ENCODE assay signal across 11 cellular contexts in the genomic region with DNA sequence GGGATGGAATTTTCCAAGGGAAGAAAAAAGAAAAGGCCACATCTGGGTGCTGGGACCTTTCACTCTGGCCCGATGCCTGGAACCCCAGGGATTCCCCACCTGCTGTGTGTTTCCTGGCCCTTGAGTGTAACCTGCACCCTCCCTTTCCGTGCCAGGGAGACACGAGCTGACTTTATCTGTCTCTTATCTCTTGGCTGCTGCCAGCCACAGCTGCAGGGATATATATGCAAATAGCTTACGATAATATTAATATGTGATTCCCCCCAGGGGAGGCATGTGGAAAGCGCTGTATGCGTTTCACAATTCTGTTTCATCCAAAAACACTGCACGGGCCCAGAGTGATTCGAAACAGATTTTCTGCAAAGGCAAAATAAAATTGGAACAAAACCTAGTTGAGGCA. TPM values are rescaled to one million over a fixed set of nuclear protein-coding genes. Genes with fewer than 3 reads are reported as not detected.
A peak's percentile ranks its signal among the peaks of the same experiment; 100 is the strongest.
DNase-seq lines count a peak whose midpoint lies in the region; ATAC-seq and TF ChIP-seq lines count a peak whose summit lies in the region.
"Had no signal": no experiment of that assay in that cellular context is flagged by ENCODE, and none has a peak within 500 bp of the region (broad histone marks: within the 10 kb centered on the region; RNA-seq: fewer than 3 reads in every experiment).

No MANE protein-coding gene starts in this region.

- H3K9ac ChIP-seq in NT2/D1 (ENCODE audit: insufficient read length, low read depth): peak overlapping the region; percentile 51
- no peak overlapping the region for H3K9ac ChIP-seq in smooth muscle cell (ENCODE audit: low read depth)

- H3K27me3 ChIP-seq in GM23338 (ENCODE audit: insufficient read depth): no peaks in the 10 kb centered on the region
- H3K27me3 ChIP-seq in NT2/D1 (ENCODE audit: insufficient read depth, insufficient read length): no peaks in the 10 kb centered on the region
- peaks cover 0 to 21% (median 0%) of the 10 kb centered on the region in 3 donors for H3K27me3 ChIP-seq in psoas muscle (ENCODE audit: insufficient read depth in 3 of 3, low read length in 2 of 3)
- H3K27me3 ChIP-seq in smooth muscle cell (ENCODE audit: low read depth): no peaks in the 10 kb centered on the region

- intact Hi-C loops in psoas muscle (cut with DNase I): no loop called here

- H3K36me3 ChIP-seq in GM23338 (ENCODE audit: insufficient read depth) (no peaks in the 10 kb centered on the region), NT2/D1 (ENCODE audit: insufficient read depth, insufficient read length, low read length) (no peaks in the 10 kb centered on the region), psoas muscle (ENCODE audit: insufficient read depth in 1 of 2, low read depth in 1 of 2) (no peaks in the 10 kb centered on the region), smooth muscle cell (ENCODE audit: low read depth) (no peaks in the 10 kb centered on the region)

- H3K9me3 Mint-ChIP-seq in GM23338: no peaks in the 10 kb centered on the region
- H3K9me3 Mint-ChIP-seq: activated CD4-positive, alpha-beta T cell treated with anti-CD3 and anti-CD28 coated beads, Interleukin-2, amount 10 ng/mL, durations not matched to agents 24 days and 14 days; naive thymus-derived CD8-positive, alpha-beta T cell had no signal

- H3K4me1 ChIP-seq in GM23338 (ENCODE audit: insufficient read depth) (peaks cover 33% of the 10 kb centered on the region), NT2/D1 (ENCODE audit: insufficient read depth, insufficient read length) (peaks cover 9% of the 10 kb centered on the region), psoas muscle (no peaks in the 10 kb centered on the region), smooth muscle cell (ENCODE audit: low read depth) (peaks cover 24% of the 10 kb centered on the region)

- H3K4me3 ChIP-seq in GM23338: peak overlapping the region; percentile 75; the same call in 1 of the 2 replicates
- H3K4me3 ChIP-seq in NT2/D1 (ENCODE audit: insufficient read length, low read depth): peak overlapping the region; percentile 31
- peak overlapping the region; percentile 55 for H3K4me3 ChIP-seq in fibroblast of pulmonary artery (replicated peaks; ENCODE audit: low read depth, low read length)
- peak overlapping the region; percentile 63 for H3K4me3 ChIP-seq in psoas muscle
- H3K4me3 ChIP-seq in smooth muscle cell: no peak overlapping the region

- no peaks in the 10 kb centered on the region for H4K20me1 ChIP-seq in GM23338 (replicated peaks; ENCODE audit: insufficient read depth)
- no peaks in the 10 kb centered on the region for H4K20me1 ChIP-seq in smooth muscle cell (ENCODE audit: low read depth)

- TF ChIP-seq CTCF in GM23338 (conservative IDR thresholded peaks at IDR 0.05; ENCODE audit: low read depth in 2 of 2) (no peak), fibroblast of pulmonary artery (IDR thresholded peaks at IDR 0.05; ENCODE audit: low read length, missing control alignments) (no peak), psoas muscle (IDR thresholded peaks at IDR 0.05) (no peak), smooth muscle cell (IDR thresholded peaks at IDR 0.05; ENCODE audit: borderline replicate concordance, insufficient read depth, poor library complexity, severe bottlenecking) (no peak)

- H3K4me2 ChIP-seq in GM23338 (peak overlapping the region; percentile 72), smooth muscle cell (no peak overlapping the region)

- H3K4me1 Mint-ChIP-seq in GM23338: peaks cover 44% of the 10 kb centered on the region

- H3K27ac ChIP-seq in GM23338 (ENCODE audit: low read depth): no peak overlapping the region
- H3K27ac ChIP-seq in psoas muscle: peak overlapping the region; percentile 5
- H3K27ac ChIP-seq in smooth muscle cell (ENCODE audit: low read depth): no peak overlapping the region

- H3K27me3 Mint-ChIP-seq in GM23338 (ENCODE audit: insufficient read depth, low read depth, poor library complexity): peaks cover 14% of the 10 kb centered on the region

- H2AFZ ChIP-seq in GM23338: no peak overlapping the region
- H2AFZ ChIP-seq in smooth muscle cell (ENCODE audit: low read depth): no peak overlapping the region

- no peaks in the 10 kb centered on the region for H3K9me2 ChIP-seq in GM23338 (ENCODE audit: insufficient read depth)

- no peak for ATAC-seq in GM23338
- ATAC-seq in psoas muscle: peak in 1 of 4 donors; percentile 37
- ATAC-seq in HG03025 (IDR thresholded peaks at IDR 0.05; ENCODE audit: low FRiP score, unreplicated experiment): no peak
- ATAC-seq in activated CD4-positive, CD25-positive, alpha-beta regulatory T cell treated with anti-CD3 and anti-CD28 coated beads, Interleukin-2, amount 50 U/mL, for 24 hours: no peak
- ATAC-seq: naive thymus-derived CD8-positive, alpha-beta T cell had no signal

- 0 out of 2 replicates have a peak, but pooled peaks cover 6% of the 10 kb centered on the region for H3F3A ChIP-seq in GM23338 (replicated peaks; ENCODE audit: low read depth)
- no peaks in the 10 kb centered on the region for H3F3A ChIP-seq in smooth muscle cell (ENCODE audit: low read depth)

- no peak for DNase-seq in GM23338 (ENCODE audit: low spot score)
- DNase-seq in NT2/D1 (ENCODE audit: low read depth, low spot score): no peak
- DNase-seq in fibroblast of pulmonary artery (ENCODE audit: low read depth): peak; percentile 86
- peak; percentile 25 to 56 for DNase-seq in psoas muscle
- no peak for DNase-seq in DMS53 (lab: John Stamatoyannopoulos, UW)
- no peak for DNase-seq in smooth muscle cell (lab: John Stamatoyannopoulos, UW; ENCODE audit: unreplicated experiment)
- DNase-seq: activated CD4-positive, alpha-beta T cell treated with anti-CD3 and anti-CD28 coated beads, Interleukin-2, amount 10 ng/mL, durations not matched to agents 24 days and 14 days; amygdala; naive thymus-derived CD8-positive, alpha-beta T cell had no signal

- no peak overlapping the region for H3K27ac Mint-ChIP-seq in GM23338
- H3K27ac Mint-ChIP-seq: activated CD4-positive, alpha-beta T cell treated with anti-CD3 and anti-CD28 coated beads, Interleukin-2, amount 10 ng/mL, durations not matched to agents 24 days and 14 days; naive thymus-derived CD8-positive, alpha-beta T cell had no signal

- H3K36me3 Mint-ChIP-seq in GM23338 (ENCODE audit: low read depth): no peaks in the 10 kb centered on the region
- H3K36me3 Mint-ChIP-seq: naive thymus-derived CD8-positive, alpha-beta T cell had no signal

- WGBS in psoas muscle, 3 donors: 47 to 53% (median 48%) methylated on average over 8 of the region's 8 CpGs
- 53% methylated on average over 8 of the region's 8 CpGs for WGBS in smooth muscle cell (ENCODE audit: low lambda C conversion rate)

- H3K79me2 ChIP-seq in GM23338 (replicated peaks; ENCODE audit: insufficient read depth) (no peaks in the 10 kb centered on the region), smooth muscle cell (ENCODE audit: low read depth) (no peaks in the 10 kb centered on the region)

- peak overlapping the region; percentile 83; the same call in 2 of the 3 replicates for H3K4me3 Mint-ChIP-seq in GM23338
- H3K4me3 Mint-ChIP-seq: activated CD4-positive, alpha-beta T cell treated with anti-CD3 and anti-CD28 coated beads, Interleukin-2, amount 10 ng/mL, durations not matched to agents 24 days and 14 days had no signal

- H3K9me3 ChIP-seq in NT2/D1 (ENCODE audit: insufficient read depth, low read length): no peaks in the 10 kb centered on the region
- no peaks in the 10 kb centered on the region for H3K9me3 ChIP-seq in psoas muscle
- no peaks in the 10 kb centered on the region for H3K9me3 ChIP-seq in smooth muscle cell (replicated peaks; ENCODE audit: low read depth)

TF ChIP-seq in GM23338, 12 proteins besides CTCF, POLR2A, EP300 and RAD21 (continues in another document):
- no peak for TF ChIP-seq EZH2 (IDR thresholded peaks at IDR 0.05; ENCODE audit: low read depth, unreplicated experiment)
- no peak for TF ChIP-seq ZNF114 (CRISPR knock-in tag; IDR thresholded peaks at IDR 0.05)
- TF ChIP-seq EZH2phosphoT487 (IDR thresholded peaks at IDR 0.05; ENCODE audit: unreplicated experiment): no peak

RNA-seq across cellular contexts. Expression of gene RIPOR3, which starts 1.5 kb away (rescaled TPM):
- 6.0 and 6.3 TPM in 2 replicates for total RNA-seq in GM23338 (2014; rRNA removed; shearing (Covaris generic))
- polyA plus RNA-seq in GM23338 (2016; fragmentation: Nextera tagmentation; extraction: Ambion mirVana) (3.9 and 4.9 TPM in 2 replicates), psoas muscle (1 to 10 TPM; 5.4 to 5.7 (median 5.6) TPM), smooth muscle cell (1.2 and 4.9 TPM in 2 replicates)
- total RNA-seq in psoas muscle (1 to 10 TPM; 3.1 to 5.2 (median 4.5) TPM), smooth muscle cell (0.18 and 0.40 TPM in 2 replicates)
- total RNA-seq: activated CD4-positive, alpha-beta T cell treated with anti-CD3 and anti-CD28 coated beads, Interleukin-2, amount 10 ng/mL, durations not matched to agents 24 days and 14 days; naive thymus-derived CD8-positive, alpha-beta T cell had no signal

RNA-seq across cellular contexts. Expression of gene PARD6B, which starts 41.5 kb away (rescaled TPM):
- total RNA-seq in GM23338 (2014; rRNA removed; shearing (Covaris generic)): 29.2 and 39.7 TPM in 2 replicates
- polyA plus RNA-seq in GM23338 (2016; fragmentation: Nextera tagmentation; extraction: Ambion mirVana) (20.0 and 23.5 TPM in 2 replicates), psoas muscle (under 1 TPM; 0.27 to 0.97 (median 0.44) TPM), smooth muscle cell (0.26 and 1.7 TPM in 2 replicates)
- total RNA-seq in psoas muscle (1 to 10 TPM in 3 of 4 donors, under 1 TPM in 1; 0.64 to 5.0 (median 1.8) TPM), smooth muscle cell (4.6 and 6.5 TPM in 2 replicates)

Comparison
In these comparisons a context has a peak if more than half of its experiments do, and no peak if none do; other contexts are left out.
1. DNase-seq: peak in fibroblast of pulmonary artery (single experiment) and psoas muscle (2 of 2); none in GM23338 (single experiment), NT2/D1 (single experiment), DMS53 (single experiment) and smooth muscle cell (single experiment).